ENCODE assay signal across 12 cellular contexts in the genomic region with DNA sequence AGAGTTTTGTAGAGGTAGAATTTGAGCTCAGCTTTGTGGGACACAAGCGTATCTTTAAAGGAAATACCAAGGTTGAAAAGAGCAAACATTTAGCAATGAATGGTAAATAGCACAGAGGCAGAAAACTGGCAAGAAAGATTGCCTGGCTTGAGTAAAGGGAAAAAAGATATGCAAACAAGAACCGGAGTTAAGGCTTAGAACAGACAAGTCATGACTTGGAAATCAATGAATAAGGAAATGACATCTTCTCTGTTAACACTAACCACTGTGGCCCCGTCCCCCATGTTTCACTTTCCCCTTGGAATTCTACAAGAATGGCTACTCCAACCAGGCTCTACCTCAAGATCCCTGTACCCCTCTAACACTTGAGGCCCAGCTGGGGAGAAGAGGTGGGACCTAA. TPM values are rescaled to one million over a fixed set of nuclear protein-coding genes. Genes with fewer than 3 reads are reported as not detected.
DNase-seq lines count a peak whose midpoint lies in the region; ATAC-seq and TF ChIP-seq lines count a peak whose summit lies in the region.
"Had no signal": no experiment of that assay in that cellular context is flagged by ENCODE, and none has a peak within 500 bp of the region (broad histone marks: within the 10 kb centered on the region; RNA-seq: fewer than 3 reads in every experiment).

No MANE protein-coding gene starts in this region.

- H3K36me3 ChIP-seq in Panc1 (ENCODE audit: control insufficient read depth, insufficient read depth, low read length): no peaks in the 10 kb centered on the region

- H3K27me3 Mint-ChIP-seq in nephron progenitor cell (ENCODE audit: low read depth, poor library complexity) (no peaks in the 10 kb centered on the region), T-cell (no peaks in the 10 kb centered on the region)

- ATAC-seq in Panc1 (no peak), HG02970 (IDR thresholded peaks at IDR 0.05; ENCODE audit: low FRiP score, unreplicated experiment) (no peak), T-cell (replicated peaks in 1 of 4) (no peak)
- ATAC-seq in stimulated activated naive CD8-positive, alpha-beta T cell treated with anti-CD3 and anti-CD28 coated beads, Interleukin-15, Interleukin-2, amounts not matched to agents 100 U/mL and 50 U/mL, for 24 hours: no peak
- ATAC-seq: Right ventricle myocardium inferior, sciatic nerve had no signal

- H3K36me3 Mint-ChIP-seq in nephron progenitor cell (ENCODE audit: low read depth): peaks cover 16% of the 10 kb centered on the region
- H3K36me3 Mint-ChIP-seq in T-cell: peaks cover 6% of the 10 kb centered on the region

- CTCF ChIA-PET in Panc1 (lab: Charles Lee): no interaction called here
- CTCF ChIA-PET in T-cell (lab: Charles Lee): interaction anchor here in 1 of 2 donors (1.1 kb wide), 1 partner anchor 15 kb away, joined by 3 read pairs; no protein-coding TSS in a partner anchor

- H3K4me3 ChIP-seq in Panc1 (ENCODE audit: low read depth in 2 of 2, low read length in 2 of 2): peak overlapping the region in 1 of 2 experiments; percentile 2; a peak in 1 of 4 replicates

- intact Hi-C loops in Panc1 (cut with micrococcal nuclease; ENCODE audit: unreplicated experiment): no loop called here

- POLR2A ChIA-PET in Panc1 (lab: Charles Lee): no interaction called here
- POLR2A ChIA-PET in T-cell (lab: Charles Lee): interaction anchor here in 1 of 2 donors (0.6 to 0.7 kb wide), 2 partner anchors 52 to 506 kb away, joined by 3 read pairs; no protein-coding TSS in a partner anchor

- peaks cover 8% of the 10 kb centered on the region for H3K9me3 Mint-ChIP-seq in nephron progenitor cell
- no peaks in the 10 kb centered on the region for H3K9me3 Mint-ChIP-seq in T-cell

- H3K4me1 Mint-ChIP-seq in nephron progenitor cell (peaks cover 24% of the 10 kb centered on the region), T-cell (peaks cover 57 to 66% (median 66%) of the 10 kb centered on the region in 3 donors)

- peak overlapping the region; percentile 52; the same call in 1 of the 2 replicates for H3K27ac ChIP-seq in C4-2B
- peak overlapping the region; percentile 69 for H3K27ac ChIP-seq in Panc1 (ENCODE audit: low read length)
- H3K27ac ChIP-seq in epithelial cell of prostate: peak overlapping the region; percentile 89

- TF ChIP-seq CTCF in C4-2B (conservative IDR thresholded peaks at IDR 0.05) (no peak), Panc1 (IDR thresholded peaks at IDR 0.05) (no peak), nephron progenitor cell (IDR thresholded peaks at IDR 0.05) (no peak)

- no TSS peak for BruUV-seq in Panc1 (replicated peaks; lab: Mats Ljungman, UMichigan)

- H3K4me3 Mint-ChIP-seq in nephron progenitor cell: no peak overlapping the region
- H3K4me3 Mint-ChIP-seq in T-cell: peak overlapping the region in 1 of 3 donors; percentile 41

- H3K9me3 ChIP-seq in Panc1 (ENCODE audit: control insufficient read depth, insufficient read depth, low read depth, low read length): no peaks in the 10 kb centered on the region

- in situ Hi-C loops in Panc1 (cut with HindIII; ENCODE audit: low pct_unique_long_range_greater_than_20kb, low sequenced_read_pairs): no loop called here

- H3K27ac Mint-ChIP-seq in nephron progenitor cell (peak overlapping the region; percentile 40), T-cell (peak overlapping the region in 1 of 2 donors; percentile 12)

- H3K27me3 ChIP-seq in Panc1 (ENCODE audit: control insufficient read depth, insufficient read depth, low read length): no peaks in the 10 kb centered on the region

- peaks cover 29% of the 10 kb centered on the region for H3K4me1 ChIP-seq in Panc1 (ENCODE audit: control insufficient read depth, insufficient read depth, low read length)

- DNase-seq in Panc1 (ENCODE audit: low read depth, low spot score) (no peak), epithelial cell of prostate (ENCODE audit: low read depth, low spot score) (peak; percentile 51), nephron progenitor cell (no peak), T-cell (no peak)
- DNase-seq in stimulated activated naive CD8-positive, alpha-beta T cell treated with anti-CD3 and anti-CD28 coated beads, Interleukin-15, Interleukin-2, amounts not matched to agents 100 U/mL and 50 U/mL, for 24 hours: no peak
- no peak for DNase-seq in NK-92 treated with Interleukin-12 subunit alpha and Interleukin-12 subunit beta, amount 100 ng/mL, for 24 hours (lab: John Stamatoyannopoulos, UW)
- DNase-seq: cortex of kidney, NCI-H187 had no signal

RNA-seq across cellular contexts. Expression of gene STAM2, which starts 3.8 kb away (rescaled TPM):
- 29.1 TPM for total RNA-seq in Panc1 (2021; ENCODE audit: unreplicated experiment)
- 9.8 TPM for polyA plus RNA-seq in Panc1 (2012; ENCODE audit: insufficient read length)
- 10 to 100 TPM; 12.0 to 20.8 (median 19.3) TPM for total RNA-seq in T-cell
